Comparison of ENCODE assay signal across 1 cellular context in genomic region chr9:112496074-112496722, GRCh38.
TF ChIP-seq lines count a peak whose summit lies in the region.

No MANE protein-coding gene starts in this region.

TF ChIP-seq in HepG2, 621 proteins besides CTCF, POLR2A, EP300 and RAD21 (continued from another document and continues in another):
- peak; percentile 75 for TF ChIP-seq NR2F6 (IDR thresholded peaks at IDR 0.05)
- peak; percentile 72 for TF ChIP-seq NR2F6 (CRISPR knock-in tag; IDR thresholded peaks at IDR 0.05)
- peak; percentile 57; the same call in 1 of the 2 replicates for TF ChIP-seq ONECUT2 (CRISPR knock-in tag; IDR thresholded peaks at IDR 0.05)
- TF ChIP-seq CBX5 (CRISPR knock-in tag; IDR thresholded peaks at IDR 0.05; ENCODE audit: borderline replicate concordance): no peak
- no peak for TF ChIP-seq MXI1 (IDR thresholded peaks at IDR 0.05; ENCODE audit: borderline replicate concordance, low read depth, low read length)
- TF ChIP-seq CBX1 (IDR thresholded peaks at IDR 0.05; ENCODE audit: low read depth): no peak
- TF ChIP-seq, protein P1, sequence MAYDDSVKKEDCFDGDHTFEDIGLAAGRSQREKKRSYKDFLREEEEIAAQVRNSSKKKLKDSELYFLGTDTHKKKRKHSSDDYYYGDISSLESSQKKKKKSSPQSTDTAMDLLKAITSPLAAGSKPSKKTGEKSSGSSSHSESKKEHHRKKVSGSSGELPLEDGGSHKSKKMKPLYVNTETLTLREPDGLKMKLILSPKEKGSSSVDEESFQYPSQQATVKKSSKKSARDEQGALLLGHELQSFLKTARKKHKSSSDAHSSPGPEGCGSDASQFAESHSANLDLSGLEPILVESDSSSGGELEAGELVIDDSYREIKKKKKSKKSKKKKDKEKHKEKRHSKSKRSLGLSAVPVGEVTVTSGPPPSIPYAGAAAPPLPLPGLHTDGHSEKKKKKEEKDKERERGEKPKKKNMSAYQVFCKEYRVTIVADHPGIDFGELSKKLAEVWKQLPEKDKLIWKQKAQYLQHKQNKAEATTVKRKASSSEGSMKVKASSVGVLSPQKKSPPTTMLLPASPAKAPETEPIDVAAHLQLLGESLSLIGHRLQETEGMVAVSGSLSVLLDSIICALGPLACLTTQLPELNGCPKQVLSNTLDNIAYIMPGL (CRISPR knock-in tag; IDR thresholded peaks at IDR 0.05; ENCODE audit: borderline replicate concordance in 1 of 2, low read depth in 1 of 2): no peak
- no peak for TF ChIP-seq PHB2 (IDR thresholded peaks at IDR 0.05; ENCODE audit: partially characterized antibody)
- TF ChIP-seq RFX1 (IDR thresholded peaks at IDR 0.05): no peak
- no peak for TF ChIP-seq ZNF607 (CRISPR knock-in tag; IDR thresholded peaks at IDR 0.05; ENCODE audit: borderline replicate concordance)
- no peak for TF ChIP-seq ZNF614 (CRISPR knock-in tag; IDR thresholded peaks at IDR 0.05; ENCODE audit: borderline replicate concordance)
- TF ChIP-seq CHD4 (IDR thresholded peaks at IDR 0.05; ENCODE audit: borderline replicate concordance, low read length): no peak
- TF ChIP-seq CEBPB (IDR thresholded peaks at IDR 0.05; ENCODE audit: borderline replicate concordance, low read depth, low read length): peak; percentile 94
- TF ChIP-seq ZBTB7A (CRISPR knock-in tag; IDR thresholded peaks at IDR 0.05): no peak
- no peak for TF ChIP-seq ZNF589 (CRISPR knock-in tag; conservative IDR thresholded peaks at IDR 0.05)
- TF ChIP-seq RARA (CRISPR knock-in tag; IDR thresholded peaks at IDR 0.05): peak; percentile 68
- no peak for TF ChIP-seq PRPF4 (IDR thresholded peaks at IDR 0.05; ENCODE audit: low read depth, low read length, poor library complexity, severe bottlenecking)
- TF ChIP-seq ZNF770 (CRISPR knock-in tag; IDR thresholded peaks at IDR 0.05): no peak
- no peak for TF ChIP-seq NFE2L1 (CRISPR knock-in tag; IDR thresholded peaks at IDR 0.05; ENCODE audit: borderline replicate concordance)
- TF ChIP-seq ZSCAN9 (CRISPR knock-in tag; IDR thresholded peaks at IDR 0.05; ENCODE audit: borderline replicate concordance): 0 out of 2 replicates have a peak, but pooled peaks have one; percentile 35
- TF ChIP-seq, protein P2, sequence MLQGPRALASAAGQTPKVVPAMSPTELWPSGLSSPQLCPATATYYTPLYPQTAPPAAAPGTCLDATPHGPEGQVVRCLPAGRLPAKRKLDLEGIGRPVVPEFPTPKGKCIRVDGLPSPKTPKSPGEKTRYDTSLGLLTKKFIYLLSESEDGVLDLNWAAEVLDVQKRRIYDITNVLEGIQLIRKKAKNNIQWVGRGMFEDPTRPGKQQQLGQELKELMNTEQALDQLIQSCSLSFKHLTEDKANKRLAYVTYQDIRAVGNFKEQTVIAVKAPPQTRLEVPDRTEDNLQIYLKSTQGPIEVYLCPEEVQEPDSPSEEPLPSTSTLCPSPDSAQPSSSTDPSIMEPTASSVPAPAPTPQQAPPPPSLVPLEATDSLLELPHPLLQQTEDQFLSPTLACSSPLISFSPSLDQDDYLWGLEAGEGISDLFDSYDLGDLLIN (CRISPR knock-in tag; IDR thresholded peaks at IDR 0.05; ENCODE audit: borderline replicate concordance): no peak
- TF ChIP-seq SATB2 (CRISPR knock-in tag; IDR thresholded peaks at IDR 0.05): no peak
- no peak for TF ChIP-seq MBD4 (IDR thresholded peaks at IDR 0.05; ENCODE audit: borderline replicate concordance, low read length)
- TF ChIP-seq, protein P3, sequence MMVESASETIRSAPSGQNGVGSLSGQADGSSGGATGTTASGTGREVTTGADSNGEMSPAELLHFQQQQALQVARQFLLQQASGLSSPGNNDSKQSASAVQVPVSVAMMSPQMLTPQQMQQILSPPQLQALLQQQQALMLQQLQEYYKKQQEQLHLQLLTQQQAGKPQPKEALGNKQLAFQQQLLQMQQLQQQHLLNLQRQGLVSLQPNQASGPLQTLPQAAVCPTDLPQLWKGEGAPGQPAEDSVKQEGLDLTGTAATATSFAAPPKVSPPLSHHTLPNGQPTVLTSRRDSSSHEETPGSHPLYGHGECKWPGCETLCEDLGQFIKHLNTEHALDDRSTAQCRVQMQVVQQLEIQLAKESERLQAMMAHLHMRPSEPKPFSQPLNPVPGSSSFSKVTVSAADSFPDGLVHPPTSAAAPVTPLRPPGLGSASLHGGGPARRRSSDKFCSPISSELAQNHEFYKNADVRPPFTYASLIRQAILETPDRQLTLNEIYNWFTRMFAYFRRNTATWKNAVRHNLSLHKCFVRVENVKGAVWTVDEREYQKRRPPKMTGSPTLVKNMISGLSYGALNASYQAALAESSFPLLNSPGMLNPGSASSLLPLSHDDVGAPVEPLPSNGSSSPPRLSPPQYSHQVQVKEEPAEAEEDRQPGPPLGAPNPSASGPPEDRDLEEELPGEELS (CRISPR knock-in tag; IDR thresholded peaks at IDR 0.05): peak; percentile 68
- TF ChIP-seq THAP8 (CRISPR knock-in tag; IDR thresholded peaks at IDR 0.05; ENCODE audit: borderline replicate concordance): no peak
- TF ChIP-seq MAF1 (CRISPR knock-in tag; IDR thresholded peaks at IDR 0.05; ENCODE audit: borderline replicate concordance): no peak
- TF ChIP-seq ISX (CRISPR knock-in tag; conservative IDR thresholded peaks at IDR 0.05): no peak
- TF ChIP-seq POLR2AphosphoS5 (IDR thresholded peaks at IDR 0.05; ENCODE audit: low read depth, low read length): no peak
- TF ChIP-seq ZNF720 (CRISPR knock-in tag; IDR thresholded peaks at IDR 0.05): no peak
- TF ChIP-seq, protein P4, sequence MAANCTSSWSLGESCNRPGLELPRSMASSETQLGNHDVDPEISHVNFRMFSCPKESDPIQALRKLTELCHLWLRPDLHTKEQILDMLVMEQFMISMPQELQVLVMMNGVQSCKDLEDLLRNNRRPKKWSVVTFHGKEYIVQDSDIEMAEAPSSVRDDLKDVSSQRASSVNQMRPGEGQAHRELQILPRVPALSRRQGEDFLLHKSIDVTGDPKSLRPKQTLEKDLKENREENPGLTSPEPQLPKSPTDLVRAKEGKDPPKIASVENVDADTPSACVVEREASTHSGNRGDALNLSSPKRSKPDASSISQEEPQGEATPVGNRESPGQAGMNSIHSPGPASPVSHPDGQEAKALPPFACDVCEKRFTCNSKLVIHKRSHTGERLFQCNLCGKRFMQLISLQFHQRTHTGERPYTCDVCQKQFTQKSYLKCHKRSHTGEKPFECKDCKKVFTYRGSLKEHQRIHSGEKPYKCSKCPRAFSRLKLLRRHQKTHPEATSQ (CRISPR knock-in tag; IDR thresholded peaks at IDR 0.05; ENCODE audit: borderline replicate concordance): no peak
- TF ChIP-seq RFXANK (CRISPR knock-in tag; IDR thresholded peaks at IDR 0.05): no peak
- no peak for TF ChIP-seq ZSCAN29 (CRISPR knock-in tag; conservative IDR thresholded peaks at IDR 0.05)
- 0 out of 2 replicates have a peak, but pooled peaks have one; percentile 51 for TF ChIP-seq ZFP1 (CRISPR knock-in tag; IDR thresholded peaks at IDR 0.05)
- TF ChIP-seq MEF2D (CRISPR knock-in tag; IDR thresholded peaks at IDR 0.05): no peak
- no peak for TF ChIP-seq IKZF4 (CRISPR knock-in tag; IDR thresholded peaks at IDR 0.05; ENCODE audit: borderline replicate concordance, low read depth, not compliant biosample characterization)
- TF ChIP-seq, protein P5, sequence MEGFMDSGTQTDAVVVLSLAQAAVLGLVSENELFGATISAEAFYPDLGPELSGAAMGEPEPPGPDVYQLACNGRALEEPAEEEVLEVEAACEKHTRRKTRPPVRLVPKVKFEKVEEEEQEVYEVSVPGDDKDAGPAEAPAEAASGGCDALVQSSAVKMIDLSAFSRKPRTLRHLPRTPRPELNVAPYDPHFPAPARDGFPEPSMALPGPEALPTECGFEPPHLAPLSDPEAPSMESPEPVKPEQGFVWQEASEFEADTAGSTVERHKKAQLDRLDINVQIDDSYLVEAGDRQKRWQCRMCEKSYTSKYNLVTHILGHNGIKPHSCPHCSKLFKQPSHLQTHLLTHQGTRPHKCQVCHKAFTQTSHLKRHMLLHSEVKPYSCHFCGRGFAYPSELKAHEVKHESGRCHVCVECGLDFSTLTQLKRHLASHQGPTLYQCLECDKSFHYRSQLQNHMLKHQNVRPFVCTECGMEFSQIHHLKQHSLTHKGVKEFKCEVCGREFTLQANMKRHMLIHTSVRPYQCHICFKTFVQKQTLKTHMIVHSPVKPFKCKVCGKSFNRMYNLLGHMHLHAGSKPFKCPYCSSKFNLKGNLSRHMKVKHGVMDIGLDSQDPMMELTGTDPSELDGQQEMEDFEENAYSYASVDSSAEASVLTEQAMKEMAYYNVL (CRISPR knock-in tag; IDR thresholded peaks at IDR 0.05; ENCODE audit: borderline replicate concordance): no peak
- no peak for TF ChIP-seq NCOA5 (CRISPR knock-in tag; IDR thresholded peaks at IDR 0.05)
- TF ChIP-seq ESRRA (CRISPR knock-in tag; IDR thresholded peaks at IDR 0.05; ENCODE audit: low read depth): no peak
- TF ChIP-seq POGZ (CRISPR knock-in tag; IDR thresholded peaks at IDR 0.05): peak; percentile 35
- TF ChIP-seq, protein P6, sequence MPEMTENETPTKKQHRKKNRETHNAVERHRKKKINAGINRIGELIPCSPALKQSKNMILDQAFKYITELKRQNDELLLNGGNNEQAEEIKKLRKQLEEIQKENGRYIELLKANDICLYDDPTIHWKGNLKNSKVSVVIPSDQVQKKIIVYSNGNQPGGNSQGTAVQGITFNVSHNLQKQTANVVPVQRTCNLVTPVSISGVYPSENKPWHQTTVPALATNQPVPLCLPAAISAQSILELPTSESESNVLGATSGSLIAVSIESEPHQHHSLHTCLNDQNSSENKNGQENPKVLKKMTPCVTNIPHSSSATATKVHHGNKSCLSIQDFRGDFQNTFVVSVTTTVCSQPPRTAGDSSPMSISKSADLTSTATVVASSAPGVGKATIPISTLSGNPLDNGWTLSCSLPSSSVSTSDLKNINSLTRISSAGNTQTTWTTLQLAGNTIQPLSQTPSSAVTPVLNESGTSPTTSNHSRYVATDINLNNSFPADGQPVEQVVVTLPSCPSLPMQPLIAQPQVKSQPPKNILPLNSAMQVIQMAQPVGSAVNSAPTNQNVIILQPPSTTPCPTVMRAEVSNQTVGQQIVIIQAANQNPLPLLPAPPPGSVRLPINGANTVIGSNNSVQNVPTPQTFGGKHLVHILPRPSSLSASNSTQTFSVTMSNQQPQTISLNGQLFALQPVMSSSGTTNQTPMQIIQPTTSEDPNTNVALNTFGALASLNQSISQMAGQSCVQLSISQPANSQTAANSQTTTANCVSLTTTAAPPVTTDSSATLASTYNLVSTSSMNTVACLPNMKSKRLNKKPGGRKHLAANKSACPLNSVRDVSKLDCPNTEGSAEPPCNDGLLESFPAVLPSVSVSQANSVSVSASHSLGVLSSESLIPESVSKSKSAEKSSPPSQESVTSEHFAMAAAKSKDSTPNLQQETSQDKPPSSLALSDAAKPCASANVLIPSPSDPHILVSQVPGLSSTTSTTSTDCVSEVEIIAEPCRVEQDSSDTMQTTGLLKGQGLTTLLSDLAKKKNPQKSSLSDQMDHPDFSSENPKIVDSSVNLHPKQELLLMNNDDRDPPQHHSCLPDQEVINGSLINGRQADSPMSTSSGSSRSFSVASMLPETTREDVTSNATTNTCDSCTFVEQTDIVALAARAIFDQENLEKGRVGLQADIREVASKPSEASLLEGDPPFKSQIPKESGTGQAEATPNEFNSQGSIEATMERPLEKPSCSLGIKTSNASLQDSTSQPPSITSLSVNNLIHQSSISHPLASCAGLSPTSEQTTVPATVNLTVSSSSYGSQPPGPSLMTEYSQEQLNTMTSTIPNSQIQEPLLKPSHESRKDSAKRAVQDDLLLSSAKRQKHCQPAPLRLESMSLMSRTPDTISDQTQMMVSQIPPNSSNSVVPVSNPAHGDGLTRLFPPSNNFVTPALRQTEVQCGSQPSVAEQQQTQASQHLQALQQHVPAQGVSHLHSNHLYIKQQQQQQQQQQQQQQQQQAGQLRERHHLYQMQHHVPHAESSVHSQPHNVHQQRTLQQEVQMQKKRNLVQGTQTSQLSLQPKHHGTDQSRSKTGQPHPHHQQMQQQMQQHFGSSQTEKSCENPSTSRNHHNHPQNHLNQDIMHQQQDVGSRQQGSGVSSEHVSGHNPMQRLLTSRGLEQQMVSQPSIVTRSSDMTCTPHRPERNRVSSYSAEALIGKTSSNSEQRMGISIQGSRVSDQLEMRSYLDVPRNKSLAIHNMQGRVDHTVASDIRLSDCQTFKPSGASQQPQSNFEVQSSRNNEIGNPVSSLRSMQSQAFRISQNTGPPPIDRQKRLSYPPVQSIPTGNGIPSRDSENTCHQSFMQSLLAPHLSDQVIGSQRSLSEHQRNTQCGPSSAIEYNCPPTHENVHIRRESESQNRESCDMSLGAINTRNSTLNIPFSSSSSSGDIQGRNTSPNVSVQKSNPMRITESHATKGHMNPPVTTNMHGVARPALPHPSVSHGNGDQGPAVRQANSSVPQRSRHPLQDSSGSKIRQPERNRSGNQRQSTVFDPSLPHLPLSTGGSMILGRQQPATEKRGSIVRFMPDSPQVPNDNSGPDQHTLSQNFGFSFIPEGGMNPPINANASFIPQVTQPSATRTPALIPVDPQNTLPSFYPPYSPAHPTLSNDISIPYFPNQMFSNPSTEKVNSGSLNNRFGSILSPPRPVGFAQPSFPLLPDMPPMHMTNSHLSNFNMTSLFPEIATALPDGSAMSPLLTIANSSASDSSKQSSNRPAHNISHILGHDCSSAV (CRISPR knock-in tag; IDR thresholded peaks at IDR 0.05; ENCODE audit: borderline replicate concordance): no peak
- TF ChIP-seq MEIS2 (CRISPR knock-in tag; IDR thresholded peaks at IDR 0.05): no peak
- TF ChIP-seq ZNF343 (CRISPR knock-in tag; IDR thresholded peaks at IDR 0.05): no peak
